ENCODE assay signal across 10 cellular contexts in genomic region chr4:54230479-54231418, GRCh38. TPM values are rescaled to one million over a fixed set of nuclear protein-coding genes. Genes with fewer than 3 reads are reported as not detected.
DNase-seq lines count a peak whose midpoint lies in the region; ATAC-seq and FAIRE-seq lines count a peak whose summit lies in the region.
"Had no signal": no experiment of that assay in that cellular context is flagged by ENCODE, and none has a peak within 500 bp of the region (broad histone marks: within the 10 kb centered on the region; RNA-seq: fewer than 3 reads in every experiment).

No MANE protein-coding gene starts in this region.

- WGBS in small intestine, 3 donors: 3 to 7% (median 3%) methylated on average over 57 to 63 of the region's 63 CpGs

- ATAC-seq in HG03097 (IDR thresholded peaks at IDR 0.05; ENCODE audit: low FRiP score, unreplicated experiment) (no peak), HG03521 (IDR thresholded peaks at IDR 0.05; ENCODE audit: unreplicated experiment) (no peak)

- FAIRE-seq in small intestine (lab: Jason Lieb, UNC): no peak

- no peaks in the 10 kb centered on the region for H3K9me3 ChIP-seq in small intestine (ENCODE audit: control insufficient read depth, low read depth)

- DNase-seq in DMS 273 (lab: John Stamatoyannopoulos, UW; ENCODE audit: unreplicated experiment) (peak; percentile 66), DMS 273 treated with DMSO at 0.1 percent for 48 hours (lab: John Stamatoyannopoulos, UW) (no peak), small intestine (no peak)
- DNase-seq in activated CD8-positive, alpha-beta memory T cell treated with anti-CD3 and anti-CD28 coated beads, Interleukin-2, amount 50 U/mL, for 48 hours: peak; percentile 57
- DNase-seq in NK-92 treated with Interleukin-12 subunit alpha and Interleukin-12 subunit beta, amount 100 ng/mL, for 24 hours (lab: John Stamatoyannopoulos, UW): no peak
- DNase-seq: T-helper 9 cell had no signal

- peaks cover 2 to 4% of the 10 kb centered on the region in 2 donors for H3K4me1 ChIP-seq in small intestine (ENCODE audit: control insufficient read depth in 2 of 2, insufficient read depth in 1 of 2, low read depth in 1 of 2, low read length in 1 of 2)

- peaks cover 19 to 28% of the 10 kb centered on the region in 2 donors for H3K27me3 ChIP-seq in small intestine (ENCODE audit: control insufficient read depth in 2 of 2, insufficient read depth in 2 of 2, low read length in 2 of 2)

- H3K36me3 ChIP-seq in small intestine (ENCODE audit: control insufficient read depth in 2 of 2, insufficient read depth in 2 of 2, low read length in 2 of 2): no peaks in the 10 kb centered on the region

- H3K4me3 ChIP-seq in iPS-11a (ENCODE audit: low read depth, low read length) (peak overlapping the region; percentile 24), small intestine (ENCODE audit: low read depth in 1 of 2, low read length in 2 of 2) (peak overlapping the region; percentile 29 to 44)

- peak overlapping the region in 1 of 2 donors; percentile 75 for H3K27ac ChIP-seq in small intestine (ENCODE audit: low read depth in 1 of 2, low read length in 1 of 2)
- H3K27ac ChIP-seq: 22Rv1 had no signal

RNA-seq across cellular contexts. Expression of gene PDGFRA, which starts 1.7 kb away (rescaled TPM):
- 10 to 100 TPM in 1 of 3 donors, 1 to 10 TPM in 1, under 1 TPM in 1; 0.67 to 12.9 (median 2.4) TPM for polyA plus RNA-seq in small intestine

Comparison
In these comparisons a context has a peak if more than half of its experiments do, and no peak if none do; other contexts are left out.
1. DNase-seq: peak in DMS 273 (single experiment) and activated CD8-positive, alpha-beta memory T cell treated with anti-CD3 and anti-CD28 coated beads, Interleukin-2, amount 50 U/mL, for 48 hours (single experiment); none in DMS 273 treated with DMSO at 0.1 percent for 48 hours (single experiment), small intestine (single experiment) and NK-92 treated with Interleukin-12 subunit alpha and Interleukin-12 subunit beta, amount 100 ng/mL, for 24 hours (single experiment).